1 cellular context compared by ENCODE assay signal in genomic region chr9:21994526-21994995, GRCh38.
A peak's percentile ranks its signal among the peaks of the same experiment; 100 is the strongest.
TF ChIP-seq lines count a peak whose summit lies in the region.

Gene CDKN2B-AS1 (plus strand): TSS chr9:21994791.

TF ChIP-seq in HEK293, 187 proteins besides CTCF, POLR2A, EP300 and RAD21 (continued from another document):
- TF ChIP-seq ZBTB10 (tag by site-specific recombination; IDR thresholded peaks at IDR 0.05) (peak; percentile 77; the same call in 1 of the 2 replicates), FEZF1 (tag by site-specific recombination; IDR thresholded peaks at IDR 0.05) (peak; percentile 41; the same call in 1 of the 2 replicates), ZNF19 (tag by site-specific recombination; IDR thresholded peaks at IDR 0.05; ENCODE audit: low read depth) (no peak), ZNF785 (tag by site-specific recombination; IDR thresholded peaks at IDR 0.05) (no peak), SP7 (tag by site-specific recombination; IDR thresholded peaks at IDR 0.05) (no peak; the same call in 1 of the 2 replicates), GLIS1 (tag by site-specific recombination; IDR thresholded peaks at IDR 0.05) (peak; percentile 83), ZNF302 (tag by site-specific recombination; IDR thresholded peaks at IDR 0.05; ENCODE audit: low read depth) (no peak), OSR2 (tag by site-specific recombination; IDR thresholded peaks at IDR 0.05) (no peak), ZIC2 (tag by site-specific recombination; IDR thresholded peaks at IDR 0.05) (peak; percentile 88), ZBTB21 (tag by site-specific recombination; IDR thresholded peaks at IDR 0.05) (no peak), ZNF548 (tag by site-specific recombination; IDR thresholded peaks at IDR 0.05) (no peak), ZNF366 (tag by site-specific recombination; conservative IDR thresholded peaks at IDR 0.05) (peak; percentile 30)
